Comparison of ENCODE assay signal across 8 cellular contexts in the genomic region with DNA sequence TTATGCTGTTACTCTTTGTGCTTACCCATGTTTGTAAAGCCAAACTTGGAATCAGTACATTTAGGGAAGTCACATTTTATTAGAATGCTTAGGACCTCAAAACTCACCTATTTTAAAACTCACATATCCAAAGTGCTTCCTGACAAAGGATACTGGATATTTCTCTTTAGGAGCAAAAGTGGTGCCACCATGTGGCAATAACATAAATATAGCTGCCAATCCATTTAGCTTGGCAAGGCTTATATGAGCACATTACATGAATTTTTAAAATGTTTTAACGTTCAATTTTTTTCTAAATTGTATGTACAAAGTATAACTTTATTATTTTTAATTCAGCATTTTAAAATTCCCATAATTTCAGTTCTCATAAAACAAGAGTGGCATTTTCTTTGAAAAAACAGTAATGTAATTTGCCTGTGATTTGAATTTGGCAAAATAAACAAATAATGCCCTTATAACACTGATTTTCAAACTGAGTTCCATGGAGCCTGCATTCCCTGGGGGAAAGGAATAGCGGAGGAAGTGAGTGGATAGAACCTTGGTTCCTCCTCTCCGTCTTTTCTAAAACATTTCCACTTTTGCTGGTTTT.
DNase-seq lines count a peak whose midpoint lies in the region; ATAC-seq and TF ChIP-seq lines count a peak whose summit lies in the region.

No MANE protein-coding gene starts in this region.

- TF ChIP-seq CTCF in AG10803 (conservative IDR thresholded peaks at IDR 0.05; ENCODE audit: low read length) (peak; percentile 62), HFFc6 (IDR thresholded peaks at IDR 0.05) (peak; percentile 83), RWPE1 (conservative IDR thresholded peaks at IDR 0.05; ENCODE audit: low read depth) (peak; percentile 73), type B pancreatic cell (conservative IDR thresholded peaks at IDR 0.05) (peak; percentile 63)

- no peak overlapping the region for H3K27ac ChIP-seq in RWPE1

- DNase-seq in AG10803 (ENCODE audit: low read depth) = peak; percentile 64
- DNase-seq in HFFc6 = peak; percentile 37
- peak; percentile 44 for DNase-seq in RWPE1 (ENCODE audit: low spot score)
- DNase-seq in glomerular endothelial cell (ENCODE audit: extremely low read depth, low read depth, low spot score) = peak; percentile 33
- DNase-seq in type B pancreatic cell (ENCODE audit: extremely low spot score, unreplicated experiment) = no peak
- DNase-seq in stimulated activated effector memory CD8-positive, alpha-beta T cell treated with anti-CD3 and anti-CD28 coated beads, Interleukin-12 subunit alpha, Interleukin-12 subunit beta, amount 100 ng/mL, for 72 hours (ENCODE audit: low spot score in 2 of 2) = no peak

- no peaks in the 10 kb centered on the region for H3K9me3 Mint-ChIP-seq in HFFc6
- no peaks in the 10 kb centered on the region for H3K9me3 Mint-ChIP-seq in type B pancreatic cell
- H3K9me3 Mint-ChIP-seq in stimulated activated effector memory CD8-positive, alpha-beta T cell treated with anti-CD3 and anti-CD28 coated beads, Interleukin-12 subunit alpha, Interleukin-12 subunit beta, amount 100 ng/mL, for 72 hours = no peaks in the 10 kb centered on the region

- CTCF ChIA-PET in RWPE1 (lab: Yijun Ruan, JAX) = interaction anchor here (0.6 to 2.8 kb wide), 13 partner anchors 24 to 1911 kb away, joined by 3 to 25 read pairs (median 4); no protein-coding TSS in a partner anchor

- ATAC-seq in HG02623 (IDR thresholded peaks at IDR 0.05; ENCODE audit: unreplicated experiment) (no peak), HG03442 (IDR thresholded peaks at IDR 0.05; ENCODE audit: unreplicated experiment) (no peak)
- no peak for ATAC-seq in stimulated activated effector memory CD8-positive, alpha-beta T cell treated with anti-CD3 and anti-CD28 coated beads, Interleukin-12 subunit alpha, Interleukin-12 subunit beta, amount 100 ng/mL, for 72 hours

- H3K4me3 Mint-ChIP-seq in HFFc6 = no peak overlapping the region
- no peak overlapping the region for H3K4me3 Mint-ChIP-seq in type B pancreatic cell
- H3K4me3 Mint-ChIP-seq in stimulated activated effector memory CD8-positive, alpha-beta T cell treated with anti-CD3 and anti-CD28 coated beads, Interleukin-12 subunit alpha, Interleukin-12 subunit beta, amount 100 ng/mL, for 72 hours = no peak overlapping the region

- H3K27me3 Mint-ChIP-seq in HFFc6 (ENCODE audit: insufficient read depth) (no peaks in the 10 kb centered on the region), type B pancreatic cell (no peaks in the 10 kb centered on the region)

- peaks cover 4% of the 10 kb centered on the region for H3K4me1 Mint-ChIP-seq in HFFc6 (ENCODE audit: low read depth)
- H3K4me1 Mint-ChIP-seq in type B pancreatic cell (ENCODE audit: unreplicated experiment) = peaks cover 1% of the 10 kb centered on the region
- no peaks in the 10 kb centered on the region for H3K4me1 Mint-ChIP-seq in stimulated activated effector memory CD8-positive, alpha-beta T cell treated with anti-CD3 and anti-CD28 coated beads, Interleukin-12 subunit alpha, Interleukin-12 subunit beta, amount 100 ng/mL, for 72 hours

- H3K27ac Mint-ChIP-seq in HFFc6 (no peak overlapping the region), type B pancreatic cell (no peak overlapping the region)
- H3K27ac Mint-ChIP-seq in stimulated activated effector memory CD8-positive, alpha-beta T cell treated with anti-CD3 and anti-CD28 coated beads, Interleukin-12 subunit alpha, Interleukin-12 subunit beta, amount 100 ng/mL, for 72 hours = no peak overlapping the region

- H3K4me3 ChIP-seq in AG10803 (ENCODE audit: low read length) = no peak overlapping the region

- H3K36me3 Mint-ChIP-seq in HFFc6 (ENCODE audit: low read depth) (no peaks in the 10 kb centered on the region; the same call in 1 of the 2 replicates), type B pancreatic cell (no peaks in the 10 kb centered on the region)
- no peaks in the 10 kb centered on the region for H3K36me3 Mint-ChIP-seq in stimulated activated effector memory CD8-positive, alpha-beta T cell treated with anti-CD3 and anti-CD28 coated beads, Interleukin-12 subunit alpha, Interleukin-12 subunit beta, amount 100 ng/mL, for 72 hours

- POLR2A ChIA-PET in RWPE1 (lab: Yijun Ruan, JAX; ENCODE audit: low non-redundant PET) = interaction anchor here (0.7 kb wide), 1 partner anchor 13 kb away, joined by 5 read pairs; no protein-coding TSS in a partner anchor

Comparison
In these comparisons a context has a peak if more than half of its experiments do, and no peak if none do; other contexts are left out.
1. DNase-seq: peak in AG10803 (single experiment), HFFc6 (single experiment), RWPE1 (single experiment) and glomerular endothelial cell (single experiment); none in type B pancreatic cell (single experiment) and stimulated activated effector memory CD8-positive, alpha-beta T cell treated with anti-CD3 and anti-CD28 coated beads, Interleukin-12 subunit alpha, Interleukin-12 subunit beta, amount 100 ng/mL, for 72 hours (0 of 2).
2. Peak in every context shown above with its lines, with median percentiles within 50 percentile points of each other: CTCF ChIP-seq.